1 cellular context compared by ENCODE assay signal in the genomic region with DNA sequence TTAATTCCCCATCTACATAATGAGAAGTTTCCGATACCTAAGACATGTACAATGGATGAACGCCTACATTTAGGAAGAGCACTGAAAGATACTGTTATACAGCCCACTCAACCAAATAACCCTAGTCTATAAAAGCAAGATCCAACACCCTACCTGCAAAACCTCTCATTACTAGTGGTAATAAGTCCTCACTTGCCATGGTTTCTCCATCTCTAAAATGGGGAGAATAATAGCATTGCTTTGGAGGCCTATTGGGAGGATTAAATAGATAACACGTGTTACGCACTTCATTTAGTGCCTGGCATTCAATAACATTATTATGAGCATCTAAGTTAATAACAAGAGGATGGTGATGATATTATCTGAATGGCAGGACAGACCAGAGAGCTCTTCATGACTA.
TF ChIP-seq lines count a peak whose summit lies in the region.

No MANE protein-coding gene starts in this region.

TF ChIP-seq in A549, 52 proteins besides CTCF, POLR2A, EP300 and RAD21:
- TF ChIP-seq TFCP2L1 (CRISPR knock-in tag; IDR thresholded peaks at IDR 0.05), result no peak
- TF ChIP-seq HOXA7 (CRISPR knock-in tag; IDR thresholded peaks at IDR 0.05), result no peak
- TF ChIP-seq CHD4 (IDR thresholded peaks at IDR 0.05; ENCODE audit: borderline replicate concordance), result peak; percentile 78; the same call in 1 of the 2 replicates
- peak; percentile 92 for TF ChIP-seq KDM1A (IDR thresholded peaks at IDR 0.05; ENCODE audit: low read depth)
- no peak for TF ChIP-seq TP53 (CRISPR knock-in tag; IDR thresholded peaks at IDR 0.05)
TF ChIP-seq in A549: peak in this region for 2.
